ENCODE assay signal across 17 cellular contexts in genomic region chr15:73578036-73578435, GRCh38. TPM values are rescaled to one million over a fixed set of nuclear protein-coding genes. Genes with fewer than 3 reads are reported as not detected.
A peak's percentile ranks its signal among the peaks of the same experiment; 100 is the strongest.
DNase-seq lines count a peak whose midpoint lies in the region; ATAC-seq and TF ChIP-seq lines count a peak whose summit lies in the region.
"Had no signal": no experiment of that assay in that cellular context is flagged by ENCODE, and none has a peak within 500 bp of the region (broad histone marks: within the 10 kb centered on the region; RNA-seq: fewer than 3 reads in every experiment).

No MANE protein-coding gene starts in this region.

- H3K4me2 ChIP-seq in mammary epithelial cell (ENCODE audit: insufficient read depth, low read depth, low read length), result no peak overlapping the region
- no peak overlapping the region for H3K4me2 ChIP-seq in hepatocyte
- H3K4me2 ChIP-seq: BLaER1 had no signal

- in situ Hi-C loops in mammary epithelial cell (cut with MboI; ENCODE audit: low sequenced_read_pairs in 2 of 2), result loop anchor here (10.0 kb wide), 2 partner anchors 57 to 117 kb away; partner anchors contain the start of gene NPTN (in 1 of the 2)
- in situ Hi-C loops in brain microvascular endothelial cell (cut with HindIII; ENCODE audit: low pct_ligation_motif_present, low sequenced_read_pairs), result no loop called here

- H3K9ac ChIP-seq in mammary epithelial cell (ENCODE audit: insufficient read depth, low read length), result no peak overlapping the region
- H3K9ac ChIP-seq: BLaER1 had no signal

- H2AFZ ChIP-seq in mammary epithelial cell (ENCODE audit: low read depth, low read length), result no peak overlapping the region
- H2AFZ ChIP-seq in hepatocyte, result no peak overlapping the region

- intact Hi-C loops in mammary epithelial cell (cut with micrococcal nuclease), result loop anchor here (5.0 kb wide), 2 partner anchors 54 to 119 kb away; partner anchors contain the start of gene NPTN
- intact Hi-C loops in lower lobe of right lung (cut with DNase I), result no loop called here

- no peak for ATAC-seq in lower lobe of right lung
- ATAC-seq in HG03442 (IDR thresholded peaks at IDR 0.05; ENCODE audit: unreplicated experiment), result no peak

- BruUV-seq in mammary epithelial cell (replicated peaks; lab: Mats Ljungman, UMichigan), result no TSS peak

- CTCF ChIA-PET in mammary epithelial cell (lab: Charles Lee; ENCODE audit: low non-redundant PET), result no interaction called here

- TF ChIP-seq CTCF in mammary epithelial cell (conservative IDR thresholded peaks at IDR 0.05 in 1 of 2, IDR thresholded peaks at IDR 0.05 in 1 of 2; ENCODE audit: extremely low read depth in 1 of 2, insufficient read depth in 1 of 2, low read depth in 1 of 2, low read length in 2 of 2) (no peak), hepatocyte (IDR thresholded peaks at IDR 0.05; ENCODE audit: poor library complexity) (no peak), suprapubic skin (IDR thresholded peaks at IDR 0.05) (no peak), lower lobe of right lung (IDR thresholded peaks at IDR 0.05) (no peak), brain microvascular endothelial cell (IDR thresholded peaks at IDR 0.05; ENCODE audit: low read depth, low read length, missing control alignments) (no peak)

- dilution Hi-C loops in mammary epithelial cell (cut with HindIII; ENCODE audit: low sequenced_read_pairs), result no loop called here

- H3K27me3 ChIP-seq in mammary epithelial cell (ENCODE audit: insufficient read depth, low read length), result no peaks in the 10 kb centered on the region
- H3K27me3 ChIP-seq in hepatocyte, result no peaks in the 10 kb centered on the region
- no peaks in the 10 kb centered on the region for H3K27me3 ChIP-seq in suprapubic skin
- no peaks in the 10 kb centered on the region for H3K27me3 ChIP-seq in lower lobe of right lung (ENCODE audit: low read depth)
- H3K27me3 ChIP-seq in brain microvascular endothelial cell (replicated peaks), result no peaks in the 10 kb centered on the region
- H3K27me3 ChIP-seq: BLaER1 had no signal

- H3K79me2 ChIP-seq in mammary epithelial cell (ENCODE audit: insufficient read depth, low read length), result peaks cover 30% of the 10 kb centered on the region
- peaks cover 26% of the 10 kb centered on the region for H3K79me2 ChIP-seq in hepatocyte

- H3K4me1 ChIP-seq in mammary epithelial cell (ENCODE audit: insufficient read depth, low read length) (peaks cover 48% of the 10 kb centered on the region), hepatocyte (ENCODE audit: insufficient read depth) (peaks cover 13% of the 10 kb centered on the region), suprapubic skin (peaks cover 47% of the 10 kb centered on the region), lower lobe of right lung (peaks cover 16% of the 10 kb centered on the region)
- H3K4me1 ChIP-seq: BLaER1 had no signal

- peaks cover 15% of the 10 kb centered on the region for H3K36me3 ChIP-seq in mammary epithelial cell (ENCODE audit: insufficient read depth, low read length)
- no peaks in the 10 kb centered on the region for H3K36me3 ChIP-seq in hepatocyte (replicated peaks; ENCODE audit: insufficient read depth, low read depth)
- peaks cover 39% of the 10 kb centered on the region for H3K36me3 ChIP-seq in suprapubic skin
- peaks cover 94% of the 10 kb centered on the region for H3K36me3 ChIP-seq in lower lobe of right lung
- H3K36me3 ChIP-seq in brain microvascular endothelial cell (replicated peaks), result peaks cover 19% of the 10 kb centered on the region

- no peak overlapping the region for H3K27ac ChIP-seq in mammary epithelial cell (ENCODE audit: insufficient read depth, low read depth, low read length)
- peak overlapping the region; percentile 57 for H3K27ac ChIP-seq in hepatocyte
- H3K27ac ChIP-seq in suprapubic skin, result peak overlapping the region; percentile 23
- no peak overlapping the region for H3K27ac ChIP-seq in lower lobe of right lung
- H3K27ac ChIP-seq in brain microvascular endothelial cell, result no peak overlapping the region
- H3K27ac ChIP-seq: 22Rv1, BLaER1 had no signal

- peak; percentile 17 for DNase-seq in NCI-H146 (lab: John Stamatoyannopoulos, UW)
- no peak for DNase-seq in NCI-H146 treated with DMSO at 0.1 percent for 48 hours (lab: John Stamatoyannopoulos, UW; ENCODE audit: unreplicated experiment)
- DNase-seq in mammary epithelial cell, result peak; percentile 17
- no peak for DNase-seq in hepatocyte (ENCODE audit: low spot score)
- DNase-seq in suprapubic skin (ENCODE audit: low spot score in 2 of 2), result no peak
- no peak for DNase-seq in lower lobe of right lung
- DNase-seq in brain microvascular endothelial cell, result no peak
- DNase-seq: GOT3, HFFc6, KBM-7, NCI-H1048, NCI-H1694 treated with DMSO at 0.1 percent for 48 hours, NCI-H2171 treated with DMSO at 0.1 percent for 48 hours, NCI-H510A had no signal

- H3K4me3 ChIP-seq in mammary epithelial cell (replicated peaks in 1 of 3; ENCODE audit: insufficient read depth in 1 of 3, low read depth in 2 of 3, low read length in 3 of 3) (no peak overlapping the region), hepatocyte (no peak overlapping the region), suprapubic skin (no peak overlapping the region), lower lobe of right lung (no peak overlapping the region), brain microvascular endothelial cell (ENCODE audit: low read depth, low read length) (no peak overlapping the region)
- H3K4me3 ChIP-seq: BLaER1 had no signal

- H3K9me3 ChIP-seq in mammary epithelial cell (replicated peaks; ENCODE audit: insufficient read depth, low read length), result no peaks in the 10 kb centered on the region
- no peaks in the 10 kb centered on the region for H3K9me3 ChIP-seq in hepatocyte (ENCODE audit: low read depth)
- H3K9me3 ChIP-seq in suprapubic skin, result no peaks in the 10 kb centered on the region
- H3K9me3 ChIP-seq in lower lobe of right lung, result no peaks in the 10 kb centered on the region
- H3K9me3 ChIP-seq: BLaER1 had no signal

- H3K9me2 ChIP-seq in hepatocyte (replicated peaks; ENCODE audit: insufficient read depth), result no peaks in the 10 kb centered on the region

- WGBS in mammary epithelial cell (ENCODE audit: low coverage, missing lambda C conversion rate), result 90% methylated on average over 2 of the region's 2 CpGs
- WGBS in hepatocyte (ENCODE audit: low lambda C conversion rate, missing lambda C conversion rate), result 60% methylated on average over 2 of the region's 2 CpGs
- WGBS in suprapubic skin, result 62% methylated on average over 2 of the region's 2 CpGs

- H4K20me1 ChIP-seq in mammary epithelial cell (ENCODE audit: insufficient read depth, low read length), result no peaks in the 10 kb centered on the region
- no peaks in the 10 kb centered on the region for H4K20me1 ChIP-seq in hepatocyte (ENCODE audit: insufficient read depth, poor library complexity, severe bottlenecking)

- no peak for TF ChIP-seq EP300 in suprapubic skin (IDR thresholded peaks at IDR 0.05)

- no peak for TF ChIP-seq POLR2A in suprapubic skin (IDR thresholded peaks at IDR 0.05)

RNA-seq across cellular contexts. Expression of gene NPTN, which starts 55.2 kb away (rescaled TPM):
- total RNA-seq in mammary epithelial cell (100 to 1,000 TPM; 118 to 143 TPM), hepatocyte (201 and 234 TPM in 2 replicates), suprapubic skin (100 to 1,000 TPM; 132 to 171 (median 147) TPM), lower lobe of right lung (138 TPM)
- polyA plus RNA-seq in mammary epithelial cell (206 TPM), hepatocyte (153 and 174 TPM in 2 replicates)
- polyA minus RNA-seq in mammary epithelial cell, result 246 TPM

Comparison
In these comparisons a context has a peak if more than half of its experiments do, and no peak if none do; other contexts are left out.
1. DNase-seq: peak in NCI-H146 (single experiment) and mammary epithelial cell (single experiment); none in NCI-H146 treated with DMSO at 0.1 percent for 48 hours (single experiment), hepatocyte (single experiment), suprapubic skin (0 of 2), lower lobe of right lung (single experiment) and brain microvascular endothelial cell (single experiment).
2. H3K27ac ChIP-seq: peak in hepatocyte (single experiment) and suprapubic skin (single experiment); none in mammary epithelial cell (single experiment), lower lobe of right lung (single experiment) and brain microvascular endothelial cell (single experiment).